ENCODE assay signal across 1 cellular context in the genomic region with DNA sequence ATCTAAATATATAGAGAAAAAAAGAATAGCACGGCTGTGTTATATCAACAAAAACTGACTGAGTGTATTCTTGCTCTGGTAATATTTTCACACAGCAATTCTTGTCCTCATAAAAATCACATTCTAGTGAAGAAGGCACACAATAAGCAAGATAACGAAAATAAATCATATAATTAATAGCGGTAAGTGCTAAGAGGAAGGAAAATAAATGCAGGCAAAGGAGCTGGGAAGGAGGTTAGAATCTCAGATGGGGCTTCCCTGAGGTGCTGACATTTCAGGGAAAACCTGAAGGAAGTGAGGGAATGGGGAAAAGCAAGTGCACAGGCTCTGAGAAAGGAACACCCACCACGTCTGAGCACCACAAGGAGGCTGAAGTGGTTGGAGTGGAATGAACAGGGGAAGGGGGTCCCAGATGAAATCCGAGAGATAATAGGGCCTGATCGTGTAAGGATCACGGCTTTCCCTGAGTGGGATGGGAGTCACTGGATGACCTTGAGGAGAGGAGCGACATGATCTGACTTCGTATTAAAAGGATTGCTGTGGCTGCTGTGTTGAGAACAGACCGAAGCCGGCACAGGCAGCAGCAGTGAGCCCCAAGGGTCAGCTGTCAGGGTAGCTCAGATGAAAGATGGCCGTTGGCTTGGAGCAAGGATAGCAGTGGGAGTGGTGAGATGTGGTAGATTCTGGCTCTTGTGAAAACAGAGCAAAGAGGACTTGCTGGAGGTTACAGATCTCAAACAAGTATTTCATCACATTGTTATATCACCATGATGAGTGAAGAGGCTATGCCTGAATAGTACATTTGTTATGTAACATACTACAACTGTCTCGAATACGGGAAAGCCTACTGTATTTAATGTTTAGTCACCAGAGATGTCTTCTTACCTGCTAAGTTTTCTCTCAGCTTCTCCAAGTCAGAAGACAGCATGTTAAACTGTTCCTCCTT.
TF ChIP-seq lines count a peak whose summit lies in the region.

No MANE protein-coding gene starts in this region.

TF ChIP-seq in K562, 482 proteins besides CTCF, POLR2A, EP300 and RAD21 (continued from another document):
- TF ChIP-seq, protein P1, sequence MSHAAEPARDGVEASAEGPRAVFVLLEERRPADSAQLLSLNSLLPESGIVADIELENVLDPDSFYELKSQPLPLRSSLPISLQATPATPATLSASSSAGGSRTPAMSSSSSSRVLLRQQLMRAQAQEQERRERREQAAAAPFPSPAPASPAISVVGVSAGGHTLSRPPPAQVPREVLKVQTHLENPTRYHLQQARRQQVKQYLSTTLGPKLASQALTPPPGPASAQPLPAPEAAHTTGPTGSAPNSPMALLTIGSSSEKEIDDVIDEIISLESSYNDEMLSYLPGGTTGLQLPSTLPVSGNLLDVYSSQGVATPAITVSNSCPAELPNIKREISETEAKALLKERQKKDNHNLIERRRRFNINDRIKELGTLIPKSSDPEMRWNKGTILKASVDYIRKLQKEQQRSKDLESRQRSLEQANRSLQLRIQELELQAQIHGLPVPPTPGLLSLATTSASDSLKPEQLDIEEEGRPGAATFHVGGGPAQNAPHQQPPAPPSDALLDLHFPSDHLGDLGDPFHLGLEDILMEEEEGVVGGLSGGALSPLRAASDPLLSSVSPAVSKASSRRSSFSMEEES (CRISPR knock-in tag; IDR thresholded peaks at IDR 0.05), result no peak
- peak; percentile 57 for TF ChIP-seq DPF2 (IDR thresholded peaks at IDR 0.05)
- TF ChIP-seq JUND (IDR thresholded peaks at IDR 0.05; ENCODE audit: borderline replicate concordance, low read depth, low read length), result peak; percentile 66
- peak; percentile 75; the same call in 2 of the 3 replicates for TF ChIP-seq JUND (tag; IDR thresholded peaks at IDR 0.05; ENCODE audit: borderline replicate concordance, low read depth, low read length)
- TF ChIP-seq TBL1XR1 (IDR thresholded peaks at IDR 0.05; ENCODE audit: low read length in 2 of 2), result peak in 1 of 2 experiments; percentile 85; a peak in 2 of 4 replicates
- TF ChIP-seq ESRRB (CRISPR knock-in tag; IDR thresholded peaks at IDR 0.05; ENCODE audit: borderline replicate concordance), result no peak
- TF ChIP-seq SOX6 (IDR thresholded peaks at IDR 0.05), result peak; percentile 82
- no peak for TF ChIP-seq SRSF1 (IDR thresholded peaks at IDR 0.05; ENCODE audit: low read depth, low read length)
- TF ChIP-seq, protein P2, sequence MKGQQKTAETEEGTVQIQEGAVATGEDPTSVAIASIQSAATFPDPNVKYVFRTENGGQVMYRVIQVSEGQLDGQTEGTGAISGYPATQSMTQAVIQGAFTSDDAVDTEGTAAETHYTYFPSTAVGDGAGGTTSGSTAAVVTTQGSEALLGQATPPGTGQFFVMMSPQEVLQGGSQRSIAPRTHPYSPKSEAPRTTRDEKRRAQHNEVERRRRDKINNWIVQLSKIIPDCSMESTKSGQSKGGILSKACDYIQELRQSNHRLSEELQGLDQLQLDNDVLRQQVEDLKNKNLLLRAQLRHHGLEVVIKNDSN (CRISPR knock-in tag; IDR thresholded peaks at IDR 0.05), result peak; percentile 54; the same call in 1 of the 2 replicates
- no peak for TF ChIP-seq KLF1 (tag; IDR thresholded peaks at IDR 0.05)
- TF ChIP-seq PML (IDR thresholded peaks at IDR 0.05; ENCODE audit: low read length), result no peak
- TF ChIP-seq BMI1 (IDR thresholded peaks at IDR 0.05; ENCODE audit: low read length), result no peak
- no peak for TF ChIP-seq CHD4 (IDR thresholded peaks at IDR 0.05; ENCODE audit: insufficient read depth, insufficient replicate concordance, low read depth, low read length, poor library complexity, severe bottlenecking)
- no peak for TF ChIP-seq TRIM28 (IDR thresholded peaks at IDR 0.05)
- peak; percentile 89 for TF ChIP-seq SMAD1 (IDR thresholded peaks at IDR 0.05; ENCODE audit: low read depth, low read length, partially characterized antibody)
- TF ChIP-seq MEIS2 (IDR thresholded peaks at IDR 0.05; ENCODE audit: partially characterized antibody), result peak; percentile 97
- TF ChIP-seq, protein P3, sequence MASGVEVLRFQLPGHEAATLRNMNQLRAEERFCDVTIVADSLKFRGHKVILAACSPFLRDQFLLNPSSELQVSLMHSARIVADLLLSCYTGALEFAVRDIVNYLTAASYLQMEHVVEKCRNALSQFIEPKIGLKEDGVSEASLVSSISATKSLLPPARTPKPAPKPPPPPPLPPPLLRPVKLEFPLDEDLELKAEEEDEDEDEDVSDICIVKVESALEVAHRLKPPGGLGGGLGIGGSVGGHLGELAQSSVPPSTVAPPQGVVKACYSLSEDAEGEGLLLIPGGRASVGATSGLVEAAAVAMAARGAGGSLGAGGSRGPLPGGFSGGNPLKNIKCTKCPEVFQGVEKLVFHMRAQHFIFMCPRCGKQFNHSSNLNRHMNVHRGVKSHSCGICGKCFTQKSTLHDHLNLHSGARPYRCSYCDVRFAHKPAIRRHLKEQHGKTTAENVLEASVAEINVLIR (CRISPR knock-in tag; IDR thresholded peaks at IDR 0.05), result peak; percentile 30; the same call in 1 of the 2 replicates
- no peak for TF ChIP-seq PTBP1 (IDR thresholded peaks at IDR 0.05; ENCODE audit: low read depth, low read length)
- TF ChIP-seq, protein P4, sequence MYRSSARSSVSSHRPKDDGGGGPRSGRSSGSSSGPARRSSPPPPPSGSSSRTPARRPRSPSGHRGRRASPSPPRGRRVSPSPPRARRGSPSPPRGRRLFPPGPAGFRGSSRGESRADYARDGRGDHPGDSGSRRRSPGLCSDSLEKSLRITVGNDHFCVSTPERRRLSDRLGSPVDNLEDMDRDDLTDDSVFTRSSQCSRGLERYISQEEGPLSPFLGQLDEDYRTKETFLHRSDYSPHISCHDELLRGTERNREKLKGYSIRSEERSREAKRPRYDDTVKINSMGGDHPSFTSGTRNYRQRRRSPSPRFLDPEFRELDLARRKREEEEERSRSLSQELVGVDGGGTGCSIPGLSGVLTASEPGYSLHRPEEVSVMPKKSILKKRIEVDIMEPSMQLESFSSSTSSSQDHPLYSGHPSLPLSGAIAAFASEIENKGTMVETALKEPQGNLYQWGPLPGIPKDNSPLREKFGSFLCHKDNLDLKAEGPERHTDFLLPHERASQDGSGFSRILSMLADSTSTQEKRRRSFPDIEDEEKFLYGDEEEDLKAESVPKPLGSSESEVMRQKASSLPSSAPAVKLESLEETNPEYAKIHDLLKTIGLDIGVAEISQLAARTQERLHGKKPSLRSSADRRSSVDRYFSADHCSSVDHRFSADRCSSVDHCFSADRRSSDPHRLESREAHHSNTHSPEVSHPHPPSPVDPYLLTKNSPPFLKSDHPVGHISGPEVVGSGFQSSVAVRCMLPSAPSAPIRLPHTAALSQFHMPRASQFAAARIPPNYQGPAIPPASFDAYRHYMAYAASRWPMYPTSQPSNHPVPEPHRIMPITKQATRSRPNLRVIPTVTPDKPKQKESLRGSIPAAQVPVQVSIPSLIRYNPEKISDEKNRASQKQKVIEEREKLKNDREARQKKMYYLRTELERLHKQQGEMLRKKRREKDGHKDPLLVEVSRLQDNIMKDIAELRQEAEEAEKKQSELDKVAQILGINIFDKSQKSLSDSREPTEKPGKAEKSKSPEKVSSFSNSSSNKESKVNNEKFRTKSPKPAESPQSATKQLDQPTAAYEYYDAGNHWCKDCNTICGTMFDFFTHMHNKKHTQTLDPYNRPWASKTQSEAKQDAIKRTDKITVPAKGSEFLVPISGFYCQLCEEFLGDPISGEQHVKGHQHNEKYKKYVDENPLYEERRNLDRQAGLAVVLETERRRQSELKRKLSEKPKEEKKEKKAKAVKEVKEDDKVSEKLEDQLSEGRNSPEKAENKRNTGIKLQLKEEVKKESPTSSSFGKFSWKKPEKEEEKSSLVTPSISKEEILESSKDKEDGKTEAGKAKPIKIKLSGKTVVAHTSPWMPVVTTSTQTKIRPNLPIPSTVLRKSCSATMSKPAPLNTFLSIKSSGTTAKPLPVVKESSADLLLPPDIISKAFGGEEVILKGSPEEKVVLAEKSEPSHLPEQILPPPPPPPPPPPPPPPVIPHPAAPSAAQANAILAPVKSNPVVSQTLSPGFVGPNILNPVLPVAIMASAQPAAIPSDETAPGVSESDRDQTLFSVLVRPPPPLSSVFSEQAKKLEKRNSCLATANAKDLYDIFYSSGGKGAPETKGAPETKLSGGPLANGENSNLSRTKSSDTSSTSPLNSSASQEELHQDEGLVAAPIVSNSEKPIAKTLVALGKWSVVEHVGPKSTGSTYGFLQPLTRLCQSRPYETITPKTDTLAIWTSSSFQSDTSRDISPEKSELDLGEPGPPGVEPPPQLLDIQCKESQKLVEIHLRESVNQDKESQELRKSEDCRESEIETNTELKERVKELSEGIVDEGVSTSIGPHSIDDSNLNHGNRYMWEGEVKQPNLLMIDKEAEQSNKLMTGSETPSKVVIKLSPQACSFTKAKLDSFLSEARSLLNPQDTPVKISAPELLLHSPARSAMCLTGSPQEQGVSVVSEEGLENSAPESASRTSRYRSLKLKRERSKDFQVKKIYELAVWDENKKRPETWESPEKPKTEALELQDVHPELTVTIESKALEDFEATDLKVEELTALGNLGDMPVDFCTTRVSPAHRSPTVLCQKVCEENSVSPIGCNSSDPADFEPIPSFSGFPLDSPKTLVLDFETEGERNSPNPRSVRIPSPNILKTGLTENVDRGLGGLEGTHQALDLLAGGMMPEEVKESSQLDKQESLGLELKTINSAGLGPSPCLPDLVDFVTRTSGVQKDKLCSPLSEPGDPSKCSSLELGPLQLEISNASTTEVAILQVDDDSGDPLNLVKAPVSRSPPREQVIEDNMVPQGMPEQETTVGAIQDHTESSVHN (IDR thresholded peaks at IDR 0.05; ENCODE audit: borderline replicate concordance in 1 of 2, low read depth in 1 of 2), result peak; percentile 55 to 66; a peak in 2 of 4 replicates
- TF ChIP-seq NCOR1 (IDR thresholded peaks at IDR 0.05), result peak; percentile 34; the same call in 1 of the 2 replicates
- no peak for TF ChIP-seq ZNF57 (CRISPR knock-in tag; IDR thresholded peaks at IDR 0.05)
- no peak for TF ChIP-seq RBM39 (optimal IDR thresholded peaks at IDR 0.05; ENCODE audit: low read depth, low read length)
- 0 out of 2 replicates have a peak, but pooled peaks have one; percentile 5 for TF ChIP-seq JUN (IDR thresholded peaks at IDR 0.05; ENCODE audit: borderline replicate concordance, low read depth, low read length)
- TF ChIP-seq JUN (CRISPR knock-in tag; IDR thresholded peaks at IDR 0.05; ENCODE audit: borderline replicate concordance), result peak; percentile 55; the same call in 1 of the 2 replicates
- peak; percentile 71 to 89; a peak in 2 of 4 replicates for TF ChIP-seq TRIM24 (IDR thresholded peaks at IDR 0.05)
- TF ChIP-seq, protein P5, sequence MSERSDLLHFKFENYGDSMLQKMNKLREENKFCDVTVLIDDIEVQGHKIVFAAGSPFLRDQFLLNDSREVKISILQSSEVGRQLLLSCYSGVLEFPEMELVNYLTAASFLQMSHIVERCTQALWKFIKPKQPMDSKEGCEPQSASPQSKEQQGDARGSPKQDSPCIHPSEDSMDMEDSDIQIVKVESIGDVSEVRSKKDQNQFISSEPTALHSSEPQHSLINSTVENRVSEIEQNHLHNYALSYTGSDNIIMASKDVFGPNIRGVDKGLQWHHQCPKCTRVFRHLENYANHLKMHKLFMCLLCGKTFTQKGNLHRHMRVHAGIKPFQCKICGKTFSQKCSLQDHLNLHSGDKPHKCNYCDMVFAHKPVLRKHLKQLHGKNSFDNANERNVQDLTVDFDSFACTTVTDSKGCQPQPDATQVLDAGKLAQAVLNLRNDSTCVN (CRISPR knock-in tag; IDR thresholded peaks at IDR 0.05), result peak; percentile 70; the same call in 1 of the 2 replicates
- TF ChIP-seq SMARCC2 (IDR thresholded peaks at IDR 0.05; ENCODE audit: low read depth), result no peak; the same call in 1 of the 2 replicates
- TF ChIP-seq ZNF76 (CRISPR knock-in tag; IDR thresholded peaks at IDR 0.05; ENCODE audit: borderline replicate concordance), result peak; percentile 70; the same call in 1 of the 2 replicates
- TF ChIP-seq NFE2 (IDR thresholded peaks at IDR 0.05; ENCODE audit: low read depth), result peak; percentile 25; the same call in 1 of the 2 replicates
- 0 out of 2 replicates have a peak, but pooled peaks have one; percentile 5 for TF ChIP-seq DDX20 (tag; IDR thresholded peaks at IDR 0.05; ENCODE audit: low read depth)
- peak; percentile 96 for TF ChIP-seq CEBPG (CRISPR knock-in tag; IDR thresholded peaks at IDR 0.05)
- TF ChIP-seq CEBPG (tag; conservative IDR thresholded peaks at IDR 0.05 in 1 of 2, IDR thresholded peaks at IDR 0.05 in 1 of 2), result peak; percentile 98 to 100
- TF ChIP-seq ELF4 (CRISPR knock-in tag; IDR thresholded peaks at IDR 0.05), result peak; percentile 37; the same call in 1 of the 2 replicates
- peak; percentile 58; the same call in 1 of the 2 replicates for TF ChIP-seq SP1 (CRISPR knock-in tag; IDR thresholded peaks at IDR 0.05)
- TF ChIP-seq BHLHE40 (IDR thresholded peaks at IDR 0.05; ENCODE audit: low read length), result no peak
- TF ChIP-seq, protein P6, sequence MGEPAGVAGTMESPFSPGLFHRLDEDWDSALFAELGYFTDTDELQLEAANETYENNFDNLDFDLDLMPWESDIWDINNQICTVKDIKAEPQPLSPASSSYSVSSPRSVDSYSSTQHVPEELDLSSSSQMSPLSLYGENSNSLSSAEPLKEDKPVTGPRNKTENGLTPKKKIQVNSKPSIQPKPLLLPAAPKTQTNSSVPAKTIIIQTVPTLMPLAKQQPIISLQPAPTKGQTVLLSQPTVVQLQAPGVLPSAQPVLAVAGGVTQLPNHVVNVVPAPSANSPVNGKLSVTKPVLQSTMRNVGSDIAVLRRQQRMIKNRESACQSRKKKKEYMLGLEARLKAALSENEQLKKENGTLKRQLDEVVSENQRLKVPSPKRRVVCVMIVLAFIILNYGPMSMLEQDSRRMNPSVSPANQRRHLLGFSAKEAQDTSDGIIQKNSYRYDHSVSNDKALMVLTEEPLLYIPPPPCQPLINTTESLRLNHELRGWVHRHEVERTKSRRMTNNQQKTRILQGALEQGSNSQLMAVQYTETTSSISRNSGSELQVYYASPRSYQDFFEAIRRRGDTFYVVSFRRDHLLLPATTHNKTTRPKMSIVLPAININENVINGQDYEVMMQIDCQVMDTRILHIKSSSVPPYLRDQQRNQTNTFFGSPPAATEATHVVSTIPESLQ (CRISPR knock-in tag; IDR thresholded peaks at IDR 0.05), result no peak
- TF ChIP-seq MYBL2 (IDR thresholded peaks at IDR 0.05; ENCODE audit: low read depth), result no peak
- no peak for TF ChIP-seq MYBL2 (CRISPR knock-in tag; IDR thresholded peaks at IDR 0.05; ENCODE audit: borderline replicate concordance)
- TF ChIP-seq HDAC3 (IDR thresholded peaks at IDR 0.05; ENCODE audit: borderline replicate concordance, partially characterized antibody), result peak; percentile 79
